ENCODE assay signal across 8 cellular contexts in the genomic region with DNA sequence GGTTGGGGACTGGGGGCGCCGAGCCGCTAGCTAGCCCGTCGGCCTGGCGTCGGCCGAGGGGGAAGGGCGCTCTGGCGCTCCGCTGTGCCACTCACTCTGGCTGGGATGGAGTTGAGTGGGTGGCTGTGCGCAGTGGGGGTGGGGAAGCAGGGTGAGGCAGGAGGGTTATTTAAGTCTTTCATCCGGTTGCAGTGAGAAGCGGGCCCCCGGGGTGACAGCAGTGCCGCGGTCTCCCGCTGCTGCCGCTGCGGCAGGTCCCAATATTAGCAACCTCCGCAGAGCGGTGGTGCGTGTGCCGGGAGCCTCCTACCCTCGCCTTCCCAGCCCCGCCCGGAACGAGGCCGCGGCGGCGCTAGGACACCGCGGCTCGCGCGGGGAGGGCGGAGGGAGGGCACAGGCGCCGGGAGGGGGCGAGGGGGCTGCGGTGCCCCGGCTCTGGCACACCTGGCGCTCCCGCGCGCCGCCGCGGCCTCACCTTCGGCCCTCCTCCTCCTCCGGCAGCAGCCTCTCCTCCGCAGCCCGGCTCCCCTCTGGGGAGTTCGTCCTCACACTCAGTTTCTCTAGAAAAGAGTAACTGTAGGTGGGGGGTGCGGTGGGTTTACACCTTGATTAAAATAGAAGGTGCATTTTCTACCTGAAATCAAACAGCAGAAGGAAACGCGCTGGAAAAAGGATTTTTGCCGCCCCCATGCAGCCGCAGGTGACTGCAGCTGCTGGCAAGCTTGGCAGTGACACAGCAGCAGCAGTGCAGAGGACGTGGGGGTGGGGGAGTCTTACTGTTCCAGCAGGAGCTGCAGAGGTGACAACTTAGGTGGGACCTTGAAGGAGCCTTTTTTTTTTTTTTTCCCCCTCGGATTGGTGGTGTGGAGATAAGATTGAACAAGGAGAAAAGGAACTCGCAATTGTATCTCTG. TPM values are rescaled to one million over a fixed set of nuclear protein-coding genes. Genes with fewer than 3 reads are reported as not detected.
A peak's percentile ranks its signal among the peaks of the same experiment; 100 is the strongest.
DNase-seq lines count a peak whose midpoint lies in the region; ATAC-seq and TF ChIP-seq lines count a peak whose summit lies in the region.

No MANE protein-coding gene starts in this region.

- peaks cover 32% of the 10 kb centered on the region for H3K4me1 ChIP-seq in mucosa of descending colon (ENCODE audit: low read depth)
- peaks cover 33% of the 10 kb centered on the region for H3K4me1 ChIP-seq in thymus (ENCODE audit: control insufficient read depth, insufficient read depth, low read length)

- H3K36me3 ChIP-seq in mucosa of descending colon (ENCODE audit: low read depth) (no peaks in the 10 kb centered on the region), thymus (ENCODE audit: control insufficient read depth, insufficient read depth) (no peaks in the 10 kb centered on the region)

- DNase-seq in SHP77 (lab: John Stamatoyannopoulos, UW) (peak; percentile 50 to 84), SHP77 treated with DMSO at 0.1 percent for 48 hours (lab: John Stamatoyannopoulos, UW) (no peak), T-helper 9 cell (peak; percentile 24), dorsolateral prefrontal cortex (peak in 7 of 10 donors; percentile 44 to 70 (median 57)), mucosa of descending colon (peak; percentile 70 to 72 (median 70)), inferior parietal cortex (ENCODE audit: extremely low spot score) (no peak), mucosa of gallbladder (ENCODE audit: low spot score) (no peak)

- H3K9me3 ChIP-seq in mucosa of descending colon (no peaks in the 10 kb centered on the region), thymus (ENCODE audit: control insufficient read depth) (no peaks in the 10 kb centered on the region)

- TF ChIP-seq CTCF in dorsolateral prefrontal cortex (IDR thresholded peaks at IDR 0.05 in 54 of 56, conservative IDR thresholded peaks at IDR 0.05 in 2 of 56; ENCODE audit: low read depth in 1 of 56, partially characterized antibody in 56 of 56), result no peak
- no peak for TF ChIP-seq CTCF in mucosa of descending colon (IDR thresholded peaks at IDR 0.05)

- peak; percentile 39 for ATAC-seq in mucosa of descending colon

- H3K4me3 ChIP-seq in dorsolateral prefrontal cortex (peak overlapping the region; percentile 2 to 90 (median 73)), mucosa of descending colon (no peak overlapping the region), thymus (ENCODE audit: low read length) (peak overlapping the region; percentile 69)

- H3K27ac ChIP-seq in dorsolateral prefrontal cortex (peak overlapping the region in 53 of 59 donors; percentile 11 to 88 (median 75)), thymus (ENCODE audit: low read depth) (no peak overlapping the region)

- intact Hi-C loops in dorsolateral prefrontal cortex (cut with DNase I) (no loop called here), mucosa of descending colon (cut with DNase I, micrococcal nuclease) (no loop called here)

- 2% methylated on average over 63 of the region's 63 CpGs for WGBS in thymus

- peaks cover 0 to 28% (median 0%) of the 10 kb centered on the region in 45 donors for H3K27me3 ChIP-seq in dorsolateral prefrontal cortex
- peaks cover 62% of the 10 kb centered on the region for H3K27me3 ChIP-seq in thymus (ENCODE audit: control insufficient read depth, insufficient read depth)

RNA-seq across cellular contexts. Expression of gene FGF9, which starts 4.5 kb away (rescaled TPM):
- total RNA-seq in dorsolateral prefrontal cortex (10 to 100 TPM in 99 of 120 experiments, 1 to 10 TPM in 21; 4.4 to 25.3 (median 14.5) TPM), mucosa of descending colon (1 to 10 TPM; 1.2 to 2.6 (median 2.3) TPM), mucosa of gallbladder (1.5 TPM)
- 0.66 TPM for polyA plus RNA-seq in thymus

Comparison
In these comparisons a context has a peak if more than half of its experiments do, and no peak if none do; other contexts are left out.
1. DNase-seq: peak in SHP77 (2 of 2), T-helper 9 cell (single experiment), dorsolateral prefrontal cortex (7 of 10) and mucosa of descending colon (3 of 3); none in SHP77 treated with DMSO at 0.1 percent for 48 hours (single experiment), inferior parietal cortex (single experiment) and mucosa of gallbladder (single experiment).